In the genomic region with DNA sequence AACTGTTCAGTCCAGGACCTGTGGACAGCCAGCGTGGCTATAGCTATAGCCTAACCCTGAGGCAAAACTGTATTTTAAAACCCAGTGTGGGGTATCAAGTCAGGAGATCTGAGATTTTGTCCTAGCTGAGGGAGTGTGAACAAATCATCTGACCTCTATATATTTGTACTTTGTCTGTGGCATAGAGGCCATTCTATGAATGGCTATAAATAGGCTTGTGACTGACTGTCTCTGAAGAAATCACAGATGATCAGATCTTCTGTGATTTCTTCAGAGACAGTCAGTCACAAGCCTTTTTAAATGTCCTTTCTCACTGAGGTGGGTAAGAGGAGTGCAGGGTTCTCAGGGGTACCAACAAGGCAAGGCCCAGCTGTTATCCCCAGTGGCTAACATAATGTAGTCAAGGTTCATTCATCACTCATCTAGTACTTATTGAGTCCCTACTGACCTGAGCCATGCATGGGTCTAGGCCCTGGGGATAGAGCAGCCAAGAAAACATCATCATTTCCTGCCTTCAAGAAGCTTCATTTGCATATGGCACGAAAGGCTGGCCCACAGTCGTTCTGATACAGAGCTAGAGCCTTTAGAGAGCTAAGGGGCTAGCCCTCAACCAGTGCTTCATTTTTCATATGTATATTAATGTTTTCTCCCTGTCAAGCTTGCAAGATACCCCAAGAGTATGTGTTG, we compare ENCODE assay signal across 11 cellular contexts. TPM values are rescaled to one million over a fixed set of nuclear protein-coding genes. Genes with fewer than 3 reads are reported as not detected.
A peak's percentile ranks its signal among the peaks of the same experiment; 100 is the strongest.
DNase-seq lines count a peak whose midpoint lies in the region; ATAC-seq, FAIRE-seq and TF ChIP-seq lines count a peak whose summit lies in the region.
"Had no signal": no experiment of that assay in that cellular context is flagged by ENCODE, and none has a peak within 500 bp of the region (broad histone marks: within the 10 kb centered on the region; RNA-seq: fewer than 3 reads in every experiment).

No MANE protein-coding gene starts in this region.

- TF ChIP-seq POLR2A in GM12892 (IDR thresholded peaks at IDR 0.05; ENCODE audit: low read depth, low read length), result no peak

- ATAC-seq in GM19452 (IDR thresholded peaks at IDR 0.05; ENCODE audit: unreplicated experiment) (peak; percentile 87), HG03039 (IDR thresholded peaks at IDR 0.05; ENCODE audit: unreplicated experiment) (peak; percentile 81)

- no peak for DNase-seq in GM12892 (ENCODE audit: insufficient read length)
- DNase-seq in RPMI7951 (ENCODE audit: low read depth), result peak; percentile 57
- DNase-seq in Kasumi-1 (lab: John Stamatoyannopoulos, UW), result no peak
- DNase-seq in NCI-H2227 treated with DMSO at 0.1 percent for 48 hours (lab: John Stamatoyannopoulos, UW), result no peak
- no peak for DNase-seq in AG20443 (ENCODE audit: low spot score)
- DNase-seq in NCI-H446 (lab: John Stamatoyannopoulos, UW), result no peak
- DNase-seq: activated CD8-positive, alpha-beta memory T cell treated with anti-CD3 and anti-CD28 coated beads for 24 hours; DMS 273 treated with DMSO at 0.1 percent for 48 hours had no signal

- FAIRE-seq in GM12892 (lab: Jason Lieb, UNC), result peak; percentile 60
- FAIRE-seq: RCC 7860 had no signal

RNA-seq across cellular contexts. Expression of a gene that starts 53.3 kb away (rescaled TPM):
- polyA plus RNA-seq in GM12892 (2012; ENCODE audit: missing spikeins), result 29.5 TPM
- 115 and 155 TPM in 2 replicates for total RNA-seq in RPMI7951 (2014; rRNA removed; shearing (Covaris generic))
